Comparison of ENCODE assay signal across 16 cellular contexts in genomic region chr14:91278383-91278715, GRCh38.
"Had no signal": no experiment of that assay in that cellular context is flagged by ENCODE, and none has a peak within 500 bp of the region (broad histone marks: within the 10 kb centered on the region; RNA-seq: fewer than 3 reads in every experiment).

No MANE protein-coding gene starts in this region.

- H3K9me3 Mint-ChIP-seq: nephron had no signal

- H3K27ac ChIP-seq: heart left ventricle, pancreas, tibial artery, upper lobe of left lung, uterus had no signal

- H3K27me3 ChIP-seq: heart left ventricle, pancreas, tibial artery, upper lobe of left lung, uterus had no signal

- H3K4me1 ChIP-seq: pancreas, tibial artery, uterus had no signal

- H3K36me3 ChIP-seq: tibial artery, uterus had no signal

- H3K27me3 Mint-ChIP-seq: naive B cell, progenitor cell of endocrine pancreas had no signal

- H3K4me3 Mint-ChIP-seq: nephron had no signal

- H3K27ac Mint-ChIP-seq: nephron, progenitor cell of endocrine pancreas had no signal

- H3K4me1 Mint-ChIP-seq: naive B cell, nephron had no signal

- H3K4me3 ChIP-seq: heart left ventricle, pancreas, tibial artery, upper lobe of left lung, uterus had no signal

- H3K9me3 ChIP-seq: pancreas, tibial artery, upper lobe of left lung, uterus had no signal

- DNase-seq: effector memory CD4-positive, alpha-beta T cell; hippocampal formation; kidney glomerular epithelial cell; mesendoderm; naive B cell; occipital lobe; small intestine; stimulated activated CD4-positive, alpha-beta T cell treated with anti-CD3 and anti-CD28 coated beads, Interleukin-12 subunit alpha, Interleukin-12 subunit beta, amount 100 ng/mL, for 4 hours; stimulated activated naive CD4-positive, alpha-beta T cell treated with Interleukin-2 at 50 U/mL for 16 hours; tibial artery; uterus had no signal
